13 cellular contexts compared by ENCODE assay signal in the genomic region with DNA sequence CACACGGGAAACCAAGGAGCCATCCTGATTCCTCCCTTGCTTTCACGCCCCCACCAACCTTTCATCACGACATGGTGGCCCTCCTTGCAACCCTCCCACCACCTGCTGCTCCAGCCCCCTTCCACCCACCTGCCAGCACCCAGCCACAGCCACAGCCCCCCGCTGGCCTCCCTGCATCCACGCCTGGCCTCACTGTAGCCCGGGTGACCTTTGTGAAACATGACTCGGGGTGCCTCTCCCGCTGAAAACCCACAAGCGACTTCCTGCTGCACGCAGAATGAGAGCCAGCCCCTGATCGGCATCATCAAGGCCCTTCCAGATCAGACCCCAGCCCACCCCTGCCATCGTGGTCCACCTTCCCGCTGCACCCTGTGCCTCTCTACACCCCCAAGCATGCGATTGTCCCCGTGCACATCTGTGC. TPM values are rescaled to one million over a fixed set of nuclear protein-coding genes. Genes with fewer than 3 reads are reported as not detected.
DNase-seq lines count a peak whose midpoint lies in the region; ATAC-seq, FAIRE-seq and TF ChIP-seq lines count a peak whose summit lies in the region.
"Had no signal": no experiment of that assay in that cellular context is flagged by ENCODE, and none has a peak within 500 bp of the region (broad histone marks: within the 10 kb centered on the region; RNA-seq: fewer than 3 reads in every experiment).

No MANE protein-coding gene starts in this region.

- H3K4me3 ChIP-seq in GM12878 (no peak overlapping the region), HepG2 (replicated peaks in 1 of 3; ENCODE audit: insufficient read depth in 1 of 3, low read depth in 2 of 3, low read length in 3 of 3) (no peak overlapping the region; a peak in 1 of 6 replicates)

- TF ChIP-seq CTCF in GM12878 (IDR thresholded peaks at IDR 0.05 in 2 of 3, conservative IDR thresholded peaks at IDR 0.05 in 1 of 3; ENCODE audit: control insufficient read depth in 2 of 3, extremely low read depth in 1 of 3, insufficient read depth in 1 of 3, low read depth in 3 of 3, low read length in 3 of 3) (no peak), HepG2 (CRISPR knock-in tag; IDR thresholded peaks at IDR 0.05) (no peak)

- ATAC-seq in GM12878 (peak; percentile 43), HG02938 (IDR thresholded peaks at IDR 0.05; ENCODE audit: unreplicated experiment) (no peak), GM19395 (IDR thresholded peaks at IDR 0.05; ENCODE audit: unreplicated experiment) (no peak), HepG2 (no peak), GM21619 (IDR thresholded peaks at IDR 0.05; ENCODE audit: unreplicated experiment) (no peak)
- ATAC-seq: foreskin keratinocyte had no signal

- H3K4me1 ChIP-seq in GM12878 (ENCODE audit: control insufficient read depth, insufficient read depth, low read length) (peaks cover 17% of the 10 kb centered on the region), HepG2 (ENCODE audit: insufficient read depth, low read length) (peaks cover 12% of the 10 kb centered on the region; the same call in 1 of the 2 replicates)
- H3K4me1 ChIP-seq: foreskin keratinocyte had no signal

- H3K27ac ChIP-seq in GM12878 (ENCODE audit: control insufficient read depth, insufficient read depth) (no peak overlapping the region), HepG2 (ENCODE audit: extremely low read length, insufficient read depth, low read length) (no peak overlapping the region)
- H3K27ac ChIP-seq: foreskin keratinocyte had no signal

- TF ChIP-seq RAD21 in GM12878 (IDR thresholded peaks at IDR 0.05; ENCODE audit: insufficient read depth, low read depth, low read length): no peak
- TF ChIP-seq RAD21 in HepG2 (CRISPR knock-in tag; IDR thresholded peaks at IDR 0.05): no peak

- no peak for TF ChIP-seq POLR2A in GM12878 (IDR thresholded peaks at IDR 0.05; ENCODE audit: low read depth, low read length)
- no peak for TF ChIP-seq POLR2A in HepG2 (IDR thresholded peaks at IDR 0.05; ENCODE audit: insufficient read depth in 1 of 2, low read depth in 2 of 2, low read length in 2 of 2)

- POLR2A ChIA-PET in activated CD4-positive, alpha-beta memory T cell treated with anti-CD3 and anti-CD28 coated beads for 36 hours (lab: Charles Lee): interaction anchor here (1.8 kb wide), 1 partner anchor 15 kb away, joined by 10 read pairs; a partner anchor contains a TSS
- POLR2A ChIA-PET in GM12878 (lab: Charles Lee) (interaction anchor here (0.5 to 1.4 kb wide), 2 partner anchors 15 to 20 kb away, joined by 4 read pairs; a partner anchor contains a TSS), HepG2 (lab: Yijun Ruan, JAX) (interaction anchor here (1.4 kb wide), 1 partner anchor 15 kb away, joined by 4 read pairs; a partner anchor contains a TSS)

- FAIRE-seq in GM18507 (lab: Jason Lieb, UNC): peak; percentile 63
- FAIRE-seq in GM12878 (lab: Jason Lieb, UNC): no peak
- no peak for FAIRE-seq in HepG2 (lab: Jason Lieb, UNC)
- FAIRE-seq: colon had no signal

- RAD21 ChIA-PET in GM12878 (lab: Charles Lee; ENCODE audit: unreplicated experiment): interaction anchor here (1.6 to 2.0 kb wide), 2 partner anchors 10 to 96 kb away, joined by 4 read pairs; no protein-coding TSS in a partner anchor

- H3K27me3 Mint-ChIP-seq in activated CD4-positive, alpha-beta memory T cell treated with anti-CD3 and anti-CD28 coated beads for 36 hours: no peaks in the 10 kb centered on the region

- intact Hi-C loops in activated CD4-positive, alpha-beta memory T cell treated with anti-CD3 and anti-CD28 coated beads for 36 hours (cut with micrococcal nuclease): no loop called here
- intact Hi-C loops in GM12878 (cut with micrococcal nuclease; ENCODE audit: unreplicated experiment) (no loop called here), HepG2 (cut with micrococcal nuclease; ENCODE audit: unreplicated experiment) (no loop called here)

- peaks cover 0 to 6% of the 10 kb centered on the region in 2 experiments; a peak in 3 of 4 replicates for H3K36me3 ChIP-seq in GM12878 (ENCODE audit: control insufficient read depth in 2 of 2, insufficient read depth in 2 of 2, low read length in 1 of 2)
- peaks cover under 1 to 3% of the 10 kb centered on the region in 2 experiments; a peak in 2 of 5 replicates for H3K36me3 ChIP-seq in HepG2 (replicated peaks in 1 of 2; ENCODE audit: control insufficient read depth in 1 of 2, insufficient read depth in 2 of 2, low read length in 2 of 2)

- CTCF ChIA-PET in activated CD4-positive, alpha-beta memory T cell treated with anti-CD3 and anti-CD28 coated beads for 36 hours (lab: Charles Lee): interaction anchor here (0.6 to 8.3 kb wide), 7 partner anchors 11 to 95 kb away, joined by 3 to 62 read pairs (median 4); a partner anchor contains a TSS
- CTCF ChIA-PET in GM12878 (lab: Yijun Ruan, JAX) (interaction anchor here (1.3 to 5.2 kb wide), 3 partner anchors 11 to 109 kb away, joined by 3 to 35 read pairs (median 12); no protein-coding TSS in a partner anchor), HepG2 (lab: Yijun Ruan, JAX; ENCODE audit: low intra/inter-chr PET ratio, low total read pairs) (no interaction called here)

- BruUV-seq in GM12878 (replicated peaks; lab: Mats Ljungman, UMichigan) (no TSS peak), HepG2 (replicated peaks; lab: Mats Ljungman, UMichigan) (no TSS peak)

- H4K20me1 ChIP-seq in GM12878 (ENCODE audit: control insufficient read depth, insufficient read depth) (no peaks in the 10 kb centered on the region), HepG2 (ENCODE audit: insufficient read depth, low read length) (no peaks in the 10 kb centered on the region)

- 6% methylated on average over 14 of the region's 15 CpGs for WGBS in GM12878 (ENCODE audit: insufficient coverage, insufficient replicate concordance, low lambda C conversion rate, missing lambda C conversion rate)
- 26% methylated on average over 15 of the region's 15 CpGs for WGBS in HepG2 (ENCODE audit: low lambda C conversion rate)

- H3K9me3 Mint-ChIP-seq in activated CD4-positive, alpha-beta memory T cell treated with anti-CD3 and anti-CD28 coated beads for 36 hours: no peaks in the 10 kb centered on the region

- peaks cover 43% of the 10 kb centered on the region for H3K4me1 Mint-ChIP-seq in activated CD4-positive, alpha-beta memory T cell treated with anti-CD3 and anti-CD28 coated beads for 36 hours (ENCODE audit: low read depth)

- in situ Hi-C loops in GM12878 (cut with MboI): no loop called here
- in situ Hi-C loops in HepG2 (cut with HindIII; ENCODE audit: extremely low pct_ligation_motif_present, low pct_unique_long_range_greater_than_20kb): no loop called here

- no peak for TF ChIP-seq EP300 in GM12878 (IDR thresholded peaks at IDR 0.05; ENCODE audit: borderline replicate concordance in 1 of 2, control insufficient read depth in 1 of 2, low read depth in 2 of 2, low read length in 2 of 2)
- TF ChIP-seq EP300 in HepG2 (IDR thresholded peaks at IDR 0.05; ENCODE audit: low read depth in 2 of 2, low read length in 2 of 2): no peak
- TF ChIP-seq EP300 in HepG2 (CRISPR knock-in tag; IDR thresholded peaks at IDR 0.05; ENCODE audit: borderline replicate concordance): no peak

- H2AFZ ChIP-seq in GM12878 (ENCODE audit: control insufficient read depth, low read depth, low read length): peak overlapping the region; percentile 30
- H2AFZ ChIP-seq in HepG2 (ENCODE audit: low read length): no peak overlapping the region

- H3K4me2 ChIP-seq in GM12878 (ENCODE audit: control insufficient read depth, insufficient read depth): peak overlapping the region; percentile 19; the same call in 1 of the 2 replicates
- H3K4me2 ChIP-seq in HepG2 (ENCODE audit: low read depth, low read length): no peak overlapping the region

- H3K36me3 Mint-ChIP-seq in activated CD4-positive, alpha-beta memory T cell treated with anti-CD3 and anti-CD28 coated beads for 36 hours: peaks cover 3% of the 10 kb centered on the region

- no peak overlapping the region for H3K9ac ChIP-seq in GM12878 (ENCODE audit: control insufficient read depth, insufficient read depth, low read length)
- H3K9ac ChIP-seq in HepG2 (ENCODE audit: insufficient read depth, low read depth, low read length): no peak overlapping the region

- no peak overlapping the region for H3K27ac Mint-ChIP-seq in activated CD4-positive, alpha-beta memory T cell treated with anti-CD3 and anti-CD28 coated beads for 36 hours

- no peak overlapping the region for H3K4me3 Mint-ChIP-seq in activated CD4-positive, alpha-beta memory T cell treated with anti-CD3 and anti-CD28 coated beads for 36 hours

- H3K27me3 ChIP-seq in GM12878 (replicated peaks in 1 of 2; ENCODE audit: control insufficient read depth in 2 of 2, insufficient read depth in 2 of 2, low read length in 1 of 2): no peaks in the 10 kb centered on the region
- H3K27me3 ChIP-seq in HepG2 (ENCODE audit: control insufficient read depth in 1 of 2, insufficient read depth in 2 of 2, low read length in 2 of 2): peaks cover 1 to 3% of the 10 kb centered on the region in 2 experiments; a peak in 2 of 5 replicates
- H3K27me3 ChIP-seq: foreskin keratinocyte had no signal

- DNase-seq in GM18507 (ENCODE audit: extremely low spot score, insufficient read length, low read depth) (no peak), GM12878 (ENCODE audit: low read depth, low spot score) (no peak), HepG2 (ENCODE audit: low spot score) (no peak)
- peak; percentile 51 for DNase-seq in activated CD4-positive, alpha-beta memory T cell treated with anti-CD3 and anti-CD28 coated beads for 36 hours
- peak; percentile 26 to 38 for DNase-seq in stimulated activated CD4-positive, alpha-beta T cell treated with anti-CD3 and anti-CD28 coated beads, Interleukin-4, amount 100 ng/mL, for 4 hours
- DNase-seq: foreskin keratinocyte, KG1, mammary epithelial cell, SIG-M5 had no signal

- H3K9me3 ChIP-seq in GM12878 (replicated peaks; ENCODE audit: control insufficient read depth, insufficient read depth, low read length): no peaks in the 10 kb centered on the region
- no peaks in the 10 kb centered on the region for H3K9me3 ChIP-seq in HepG2 (ENCODE audit: low read length)

- H3K79me2 ChIP-seq in GM12878 (ENCODE audit: control insufficient read depth, insufficient read depth, low read length) (no peaks in the 10 kb centered on the region), HepG2 (ENCODE audit: insufficient read depth, low read length) (no peaks in the 10 kb centered on the region)

- SMC1A ChIA-PET in GM12878 (lab: Charles Lee; ENCODE audit: uncharacterized antibody, unreplicated experiment): interaction anchor here (1.1 kb wide), 1 partner anchor 95 kb away, joined by 3 read pairs; no protein-coding TSS in a partner anchor

RNA-seq across cellular contexts. Expression of a gene that starts 14.9 kb away (rescaled TPM):
- total RNA-seq in activated CD4-positive, alpha-beta memory T cell treated with anti-CD3 and anti-CD28 coated beads for 36 hours: 100 to 1,000 TPM; 102 to 103 TPM
- total RNA-seq in GM12878 (2013; cell fraction: nucleolus; rRNA removed): 99.8 and 103 TPM in 2 replicates
- total RNA-seq in GM12878 (2014; rRNA removed) (128 and 132 TPM in 2 replicates), GM12878 (2014; rRNA removed; fragmentation: Illumina TruSeq; extraction: Trizol) (108 and 114 TPM in 2 replicates), GM12878 (2021) (85.1 and 93.5 TPM in 2 replicates), HepG2 (2016; rRNA removed; fragmentation: Illumina TruSeq; extraction: Trizol) (84.0 and 120 TPM in 2 replicates)
- 76.2 TPM for polyA plus RNA-seq in GM12878 (2011; ENCODE audit: low read depth)
- polyA plus RNA-seq in GM12878 (2011; rRNA removed) (118 and 132 TPM in 2 replicates), GM12878 (2014; fragmentation: Illumina TruSeq; extraction: Trizol) (113 and 118 TPM in 2 replicates), GM12878 (2014; fragmentation: Nextera tagmentation; extraction: Ambion mirVana) (10 to 100 TPM; 52.1 to 76.6 TPM), GM12878 (2014; rRNA removed) (118 and 129 TPM in 2 replicates), GM12878 (2016; fragmentation: Nextera tagmentation; extraction: Ambion mirVana) (100 to 1,000 TPM; 225 to 231 TPM), HepG2 (2011; rRNA removed) (29.4 and 32.2 TPM in 2 replicates)
- polyA plus RNA-seq in GM12878 (2011; cell fraction: cytosol; rRNA removed): 94.2 and 105 TPM in 2 replicates
- polyA plus RNA-seq in GM12878 (2011; cell fraction: nucleus; rRNA removed): 131 and 158 TPM in 2 replicates
- 45.0 and 65.7 TPM in 2 replicates for polyA plus RNA-seq in GM12878 (2012)
- 72.3 and 95.2 TPM in 2 replicates for polyA minus RNA-seq in GM12878 (2011; rRNA and poly(A)+ RNA removed)
- polyA minus RNA-seq in GM12878 (2011; cell fraction: cytosol; rRNA and poly(A)+ RNA removed): 24.3 and 44.7 TPM in 2 replicates
- polyA minus RNA-seq in GM12878 (2011; cell fraction: nucleus; rRNA and poly(A)+ RNA removed): 62.3 and 73.9 TPM in 2 replicates
- 26.0 and 27.8 TPM in 2 replicates for total RNA-seq in HepG2 (2016; cell fraction: cytosol; rRNA removed; fragmentation: Illumina TruSeq; extraction: Trizol; ENCODE audit: low read depth)
- 84.6 and 128 TPM in 2 replicates for total RNA-seq in HepG2 (2016; cell fraction: insoluble cytoplasmic fraction; rRNA removed; fragmentation: Illumina TruSeq; extraction: Trizol)
- 37.0 and 39.3 TPM in 2 replicates for total RNA-seq in HepG2 (2016; cell fraction: membrane; rRNA removed; fragmentation: Illumina TruSeq; extraction: Trizol)
- total RNA-seq in HepG2 (2016; cell fraction: nucleus; rRNA removed; fragmentation: Illumina TruSeq; extraction: Trizol): 39.0 and 42.5 TPM in 2 replicates
- 22.5 and 24.9 TPM in 2 replicates for polyA plus RNA-seq in HepG2 (2011; cell fraction: cytosol; rRNA removed)
- 46.3 and 51.2 TPM in 2 replicates for polyA plus RNA-seq in HepG2 (2011; cell fraction: nucleus; rRNA removed)
- 24.1 and 24.4 TPM in 2 replicates for polyA plus RNA-seq in HepG2 (2012)
- 25.5 and 26.4 TPM in 2 replicates for polyA plus RNA-seq in HepG2 (2016; cell fraction: cytosol; fragmentation: Illumina TruSeq; extraction: Trizol; ENCODE audit: low read depth)
- polyA plus RNA-seq in HepG2 (2016; cell fraction: insoluble cytoplasmic fraction; fragmentation: Illumina TruSeq; extraction: Trizol; ENCODE audit: low read depth): 117 and 122 TPM in 2 replicates
- polyA plus RNA-seq in HepG2 (2016; cell fraction: membrane; fragmentation: Illumina TruSeq; extraction: Trizol; ENCODE audit: low read depth): 29.0 and 32.5 TPM in 2 replicates
- 58.8 and 67.0 TPM in 2 replicates for polyA plus RNA-seq in HepG2 (2016; cell fraction: nucleus; fragmentation: Illumina TruSeq; extraction: Trizol; ENCODE audit: insufficient read depth, low read depth)
- polyA minus RNA-seq in HepG2 (2011; rRNA and poly(A)+ RNA removed; ENCODE audit: low replicate concordance): 23.6 and 67.1 TPM in 2 replicates
- 16.8 and 23.0 TPM in 2 replicates for polyA minus RNA-seq in HepG2 (2011; cell fraction: cytosol; rRNA and poly(A)+ RNA removed)
- 45.1 and 53.7 TPM in 2 replicates for polyA minus RNA-seq in HepG2 (2011; cell fraction: nucleus; rRNA and poly(A)+ RNA removed)

RNA-seq across cellular contexts. Expression of a gene that starts 44.3 kb away (rescaled TPM):
- 10 to 100 TPM; 23.6 to 24.3 TPM for total RNA-seq in activated CD4-positive, alpha-beta memory T cell treated with anti-CD3 and anti-CD28 coated beads for 36 hours
- 27.3 and 32.2 TPM in 2 replicates for total RNA-seq in GM12878 (2013; cell fraction: nucleolus; rRNA removed)
- total RNA-seq in GM12878 (2014; rRNA removed) (18.6 and 20.2 TPM in 2 replicates), GM12878 (2014; rRNA removed; fragmentation: Illumina TruSeq; extraction: Trizol) (2.5 and 4.0 TPM in 2 replicates), GM12878 (2021) (17.6 and 19.1 TPM in 2 replicates), HepG2 (2016; rRNA removed; fragmentation: Illumina TruSeq; extraction: Trizol) (3.2 and 3.8 TPM in 2 replicates)
- polyA plus RNA-seq in GM12878 (2011; ENCODE audit: low read depth): 1.8 TPM
- polyA plus RNA-seq in GM12878 (2011; rRNA removed) (6.0 and 15.8 TPM in 2 replicates), GM12878 (2014; fragmentation: Illumina TruSeq; extraction: Trizol) (0.19 and 2.4 TPM in 2 replicates), GM12878 (2014; fragmentation: Nextera tagmentation; extraction: Ambion mirVana) (under 1 TPM; 0.10 to 0.31 TPM), GM12878 (2014; rRNA removed) (20.3 and 23.0 TPM in 2 replicates), GM12878 (2016; fragmentation: Nextera tagmentation; extraction: Ambion mirVana) (10 to 100 TPM; 14.8 to 19.5 TPM), HepG2 (2011; rRNA removed) (2.9 TPM in 2 replicates)
- polyA plus RNA-seq in GM12878 (2011; cell fraction: cytosol; rRNA removed): 25.9 and 36.4 TPM in 2 replicates
- 40.4 and 43.7 TPM in 2 replicates for polyA plus RNA-seq in GM12878 (2011; cell fraction: nucleus; rRNA removed)
- polyA plus RNA-seq in GM12878 (2012): 6.0 and 11.1 TPM in 2 replicates
- polyA minus RNA-seq in GM12878 (2011; rRNA and poly(A)+ RNA removed): 11.6 and 26.6 TPM in 2 replicates
- 13.9 and 17.0 TPM in 2 replicates for polyA minus RNA-seq in GM12878 (2011; cell fraction: cytosol; rRNA and poly(A)+ RNA removed)
- polyA minus RNA-seq in GM12878 (2011; cell fraction: nucleus; rRNA and poly(A)+ RNA removed): 19.7 and 32.3 TPM in 2 replicates
- 1.5 TPM in 2 replicates for total RNA-seq in HepG2 (2016; cell fraction: cytosol; rRNA removed; fragmentation: Illumina TruSeq; extraction: Trizol; ENCODE audit: low read depth)
- 3.0 and 4.1 TPM in 2 replicates for total RNA-seq in HepG2 (2016; cell fraction: insoluble cytoplasmic fraction; rRNA removed; fragmentation: Illumina TruSeq; extraction: Trizol)
- 2.6 and 2.8 TPM in 2 replicates for total RNA-seq in HepG2 (2016; cell fraction: membrane; rRNA removed; fragmentation: Illumina TruSeq; extraction: Trizol)
- 1.9 and 2.3 TPM in 2 replicates for total RNA-seq in HepG2 (2016; cell fraction: nucleus; rRNA removed; fragmentation: Illumina TruSeq; extraction: Trizol)
- polyA plus RNA-seq in HepG2 (2011; cell fraction: cytosol; rRNA removed): 1.7 and 4.1 TPM in 2 replicates
- 3.9 and 4.0 TPM in 2 replicates for polyA plus RNA-seq in HepG2 (2011; cell fraction: nucleus; rRNA removed)
- 0.71 and 1.4 TPM in 2 replicates for polyA plus RNA-seq in HepG2 (2012)
- polyA plus RNA-seq in HepG2 (2016; cell fraction: cytosol; fragmentation: Illumina TruSeq; extraction: Trizol; ENCODE audit: low read depth): 0.36 and 0.54 TPM in 2 replicates
- polyA plus RNA-seq in HepG2 (2016; cell fraction: insoluble cytoplasmic fraction; fragmentation: Illumina TruSeq; extraction: Trizol; ENCODE audit: low read depth): 2.4 and 2.7 TPM in 2 replicates
- 1.1 and 1.4 TPM in 2 replicates for polyA plus RNA-seq in HepG2 (2016; cell fraction: membrane; fragmentation: Illumina TruSeq; extraction: Trizol; ENCODE audit: low read depth)
- polyA plus RNA-seq in HepG2 (2016; cell fraction: nucleus; fragmentation: Illumina TruSeq; extraction: Trizol; ENCODE audit: insufficient read depth, low read depth): 2.7 TPM in 2 replicates
- polyA minus RNA-seq in HepG2 (2011; rRNA and poly(A)+ RNA removed; ENCODE audit: low replicate concordance): 2.0 and 6.9 TPM in 2 replicates
- polyA minus RNA-seq in HepG2 (2011; cell fraction: cytosol; rRNA and poly(A)+ RNA removed): 1.5 and 3.6 TPM in 2 replicates
- 2.1 and 3.0 TPM in 2 replicates for polyA minus RNA-seq in HepG2 (2011; cell fraction: nucleus; rRNA and poly(A)+ RNA removed)

Comparison
In these comparisons a context has a peak if more than half of its experiments do, and no peak if none do; other contexts are left out.
1. DNase-seq: peak in activated CD4-positive, alpha-beta memory T cell treated with anti-CD3 and anti-CD28 coated beads for 36 hours (single experiment) and stimulated activated CD4-positive, alpha-beta T cell treated with anti-CD3 and anti-CD28 coated beads, Interleukin-4, amount 100 ng/mL, for 4 hours (2 of 2); none in GM18507 (single experiment), GM12878 (single experiment) and HepG2 (single experiment).